ENCODE assay signal across 8 cellular contexts in genomic region chr15:34365073-34365825, GRCh38. TPM values are rescaled to one million over a fixed set of nuclear protein-coding genes. Genes with fewer than 3 reads are reported as not detected.
A peak's percentile ranks its signal among the peaks of the same experiment; 100 is the strongest.
DNase-seq lines count a peak whose midpoint lies in the region; ATAC-seq lines count a peak whose summit lies in the region.

No MANE protein-coding gene starts in this region.

- H3K27me3 ChIP-seq in BLaER1 treated with 17β-estradiol and CSF1 and Interleukin-3, amounts not matched to agents 10 nM and 100 nM = no peaks in the 10 kb centered on the region
- no peaks in the 10 kb centered on the region for H3K27me3 ChIP-seq in HUES6 (ENCODE audit: control insufficient read depth, insufficient read depth, low read length)
- H3K27me3 ChIP-seq in mesendoderm (ENCODE audit: insufficient read depth, low read length, poor library complexity) = no peaks in the 10 kb centered on the region

- peak; percentile 21 for DNase-seq in astrocyte of the hippocampus (ENCODE audit: low read depth, low spot score)
- DNase-seq in mesendoderm = peak; percentile 35
- no peak for DNase-seq in stimulated activated CD8-positive, alpha-beta memory T cell treated with anti-CD3 and anti-CD28 coated beads, Interleukin-4, amount 100 ng/mL, for 48 hours
- no peak for DNase-seq in NCI-H2196 (lab: John Stamatoyannopoulos, UW; ENCODE audit: unreplicated experiment)

- ATAC-seq in HG03520 (IDR thresholded peaks at IDR 0.05; ENCODE audit: unreplicated experiment) (no peak), HG03571 (IDR thresholded peaks at IDR 0.05; ENCODE audit: unreplicated experiment) (no peak)

- peaks cover 21% of the 10 kb centered on the region for H3K79me1 ChIP-seq in mesendoderm (ENCODE audit: low read length)

- H2BK15ac ChIP-seq in mesendoderm (replicated peaks; ENCODE audit: low read depth) = no peak overlapping the region

- no peaks in the 10 kb centered on the region for H3K9me3 ChIP-seq in BLaER1 treated with 17β-estradiol and CSF1 and Interleukin-3, amounts not matched to agents 10 nM and 100 nM (replicated peaks in 1 of 11)
- no peaks in the 10 kb centered on the region for H3K9me3 ChIP-seq in HUES6 (ENCODE audit: control insufficient read depth, insufficient read depth, low read depth, low read length)

- H3K18ac ChIP-seq in mesendoderm (ENCODE audit: low read length) = no peak overlapping the region

- peak overlapping the region; percentile 3 to 98 (median 88); a peak in 16 of 22 replicates for H3K9ac ChIP-seq in BLaER1 treated with 17β-estradiol and CSF1 and Interleukin-3, amounts not matched to agents 10 nM and 100 nM
- H3K9ac ChIP-seq in HUES6 (ENCODE audit: low read length) = peak overlapping the region; percentile 51
- H3K9ac ChIP-seq in mesendoderm (ENCODE audit: low read length) = peak overlapping the region; percentile 33

- H3K4me1 ChIP-seq in BLaER1 treated with 17β-estradiol and CSF1 and Interleukin-3, amounts not matched to agents 10 nM and 100 nM = peaks cover 43 to 67% (median 60%) of the 10 kb centered on the region in 10 experiments
- H3K4me1 ChIP-seq in HUES6 (ENCODE audit: control insufficient read depth, insufficient read depth, low read length) (peaks cover 17% of the 10 kb centered on the region), mesendoderm (ENCODE audit: control insufficient read depth, low read depth, low read length) (peaks cover 7% of the 10 kb centered on the region)

- no peak overlapping the region for H2BK120ac ChIP-seq in mesendoderm (ENCODE audit: low read depth, low read length)

- WGBS in mesendoderm (ENCODE audit: extremely low coverage, insufficient coverage, low lambda C conversion rate) = no CpG with 5 or more reads among the region's 16 CpGs

- H3K23ac ChIP-seq in mesendoderm (ENCODE audit: low read length) = no peak overlapping the region

- H2BK5ac ChIP-seq in mesendoderm (ENCODE audit: low read length) = no peak overlapping the region

- H3K27ac ChIP-seq in BLaER1 treated with 17β-estradiol and CSF1 and Interleukin-3, amounts not matched to agents 10 nM and 100 nM = peak overlapping the region in 9 of 11 experiments; percentile 20 to 95 (median 43); a peak in 12 of 22 replicates
- H3K27ac ChIP-seq in HUES6 (ENCODE audit: low read depth, low read length) = no peak overlapping the region
- no peak overlapping the region for H3K27ac ChIP-seq in mesendoderm (ENCODE audit: low read depth, low read length)

- H3K79me2 ChIP-seq in mesendoderm (ENCODE audit: control insufficient read depth, insufficient read depth, low read length) = peaks cover 15% of the 10 kb centered on the region

- peak overlapping the region; percentile 42 for H3K56ac ChIP-seq in mesendoderm (ENCODE audit: low read length)

- H3K4ac ChIP-seq in mesendoderm (ENCODE audit: low read depth, low read length) = no peak overlapping the region

- H3K4me3 ChIP-seq in BLaER1 treated with 17β-estradiol and CSF1 and Interleukin-3, amounts not matched to agents 10 nM and 100 nM = peak overlapping the region; percentile 71 to 93 (median 82)
- H3K4me3 ChIP-seq in HUES6 (ENCODE audit: low read depth, low read length) (peak overlapping the region; percentile 96), mesendoderm (ENCODE audit: low read length) (no peak overlapping the region)

- H2AK5ac ChIP-seq in mesendoderm (ENCODE audit: low read length) = no peak overlapping the region

- H3K4me2 ChIP-seq in BLaER1 treated with 17β-estradiol and CSF1 and Interleukin-3, amounts not matched to agents 10 nM and 100 nM = peak overlapping the region; percentile 83 to 99 (median 97)
- peak overlapping the region; percentile 14 for H3K4me2 ChIP-seq in mesendoderm (ENCODE audit: low read length)

- H4K20me1 ChIP-seq in BLaER1 treated with 17β-estradiol and CSF1 and Interleukin-3, amounts not matched to agents 10 nM and 100 nM = peaks cover 0 to 30% (median 15%) of the 10 kb centered on the region in 11 experiments; a peak in 15 of 22 replicates

- no peak overlapping the region for H4K5ac ChIP-seq in mesendoderm (ENCODE audit: low read length)

- H3K36me3 ChIP-seq in BLaER1 treated with 17β-estradiol and CSF1 and Interleukin-3, amounts not matched to agents 10 nM and 100 nM = peaks cover 27 to 44% (median 35%) of the 10 kb centered on the region in 11 experiments
- H3K36me3 ChIP-seq in HUES6 (ENCODE audit: control insufficient read depth, insufficient read depth, low read length) (peaks cover 36% of the 10 kb centered on the region), mesendoderm (ENCODE audit: control insufficient read depth, insufficient read depth, low read length) (no peaks in the 10 kb centered on the region)

- H4K8ac ChIP-seq in mesendoderm (ENCODE audit: low read depth, low read length) = no peak overlapping the region

RNA-seq across cellular contexts. Expression of gene LPCAT4, which starts 1.7 kb away (rescaled TPM):
- 24.7 TPM for polyA plus RNA-seq in mesendoderm (2013, experiment 1 of 2)
- polyA plus RNA-seq in mesendoderm (2013, experiment 2 of 2) = 25.1 TPM

RNA-seq across cellular contexts. Expression of gene NUTM1, which starts 22.1 kb away (rescaled TPM):
- 0.56 TPM for polyA plus RNA-seq in mesendoderm (2013, experiment 1 of 2)
- 0.53 TPM for polyA plus RNA-seq in mesendoderm (2013, experiment 2 of 2)

RNA-seq across cellular contexts. Expression of gene NOP10, which starts 22.3 kb away (rescaled TPM):
- 546 TPM for polyA plus RNA-seq in mesendoderm (2013, experiment 1 of 2)
- 590 TPM for polyA plus RNA-seq in mesendoderm (2013, experiment 2 of 2)

RNA-seq across cellular contexts. Expression of gene SLC12A6, which starts 27.7 kb away (rescaled TPM):
- 4.5 TPM for polyA plus RNA-seq in mesendoderm (2013, experiment 1 of 2)
- 4.4 TPM for polyA plus RNA-seq in mesendoderm (2013, experiment 2 of 2)

Comparison
In these comparisons a context has a peak if more than half of its experiments do, and no peak if none do; other contexts are left out.
1. H3K27ac ChIP-seq: peak in BLaER1 treated with 17β-estradiol and CSF1 and Interleukin-3, amounts not matched to agents 10 nM and 100 nM (9 of 11); none in HUES6 (single experiment) and mesendoderm (single experiment).
2. H3K9ac ChIP-seq: peak in every context shown above with its lines; median percentile 88 in BLaER1 treated with 17β-estradiol and CSF1 and Interleukin-3, amounts not matched to agents 10 nM and 100 nM; 51 in HUES6; 33 in mesendoderm.
3. DNase-seq: peak in astrocyte of the hippocampus (single experiment) and mesendoderm (single experiment); none in stimulated activated CD8-positive, alpha-beta memory T cell treated with anti-CD3 and anti-CD28 coated beads, Interleukin-4, amount 100 ng/mL, for 48 hours (single experiment) and NCI-H2196 (single experiment).